Comparison of ENCODE assay signal across 9 cellular contexts in the genomic region with DNA sequence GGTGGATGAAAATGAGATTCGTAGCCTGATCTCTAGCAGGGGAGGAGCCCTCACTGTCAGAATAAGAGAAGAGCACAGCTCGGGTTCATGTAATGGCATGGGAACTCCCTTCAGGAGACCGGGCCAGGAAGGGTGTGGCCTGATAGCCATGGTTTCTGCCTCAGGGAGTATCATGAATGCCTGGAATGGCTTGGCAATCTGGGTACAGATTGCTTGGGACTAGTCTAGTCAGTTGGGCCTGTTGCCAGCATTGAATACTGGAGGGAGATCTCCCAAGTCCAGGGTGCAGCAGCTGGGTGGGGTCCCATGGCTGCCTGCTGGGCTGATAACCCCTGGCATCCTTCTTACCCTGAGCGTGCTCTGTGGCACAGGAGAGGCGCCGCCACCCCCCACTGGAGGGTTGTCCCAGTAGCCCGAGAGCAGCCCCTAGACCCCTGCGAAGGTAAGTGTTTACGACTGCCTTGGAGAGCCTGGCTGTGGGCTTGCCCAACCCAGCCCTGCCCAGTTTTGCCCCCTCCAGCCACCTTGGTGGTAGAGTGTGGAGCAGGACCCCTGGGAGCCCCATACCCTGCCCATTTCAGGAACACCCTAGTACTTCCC.
DNase-seq lines count a peak whose midpoint lies in the region; ATAC-seq, FAIRE-seq and TF ChIP-seq lines count a peak whose summit lies in the region.
"Had no signal": no experiment of that assay in that cellular context is flagged by ENCODE, and none has a peak within 500 bp of the region (broad histone marks: within the 10 kb centered on the region; RNA-seq: fewer than 3 reads in every experiment).

No MANE protein-coding gene starts in this region.

- POLR2A ChIA-PET in GM12878 (lab: Charles Lee) (no interaction called here), RWPE1 (lab: Yijun Ruan, JAX; ENCODE audit: low non-redundant PET) (no interaction called here)

- RAD21 ChIA-PET in GM12878 (lab: Charles Lee; ENCODE audit: unreplicated experiment), result interaction anchor here (1.1 to 1.5 kb wide), 3 partner anchors 52 to 726 kb away, joined by 3 to 6 read pairs (median 4); no protein-coding TSS in a partner anchor

- H3K4me2 ChIP-seq in GM12878 (ENCODE audit: control insufficient read depth, insufficient read depth), result no peak overlapping the region
- H3K4me2 ChIP-seq in GM23248 (ENCODE audit: unreplicated experiment), result no peak overlapping the region

- H3K9me3 ChIP-seq in GM12878 (replicated peaks; ENCODE audit: control insufficient read depth, insufficient read depth, low read length), result no peaks in the 10 kb centered on the region
- no peaks in the 10 kb centered on the region for H3K9me3 ChIP-seq in pancreas
- no peaks in the 10 kb centered on the region for H3K9me3 ChIP-seq in GM23248 (ENCODE audit: low read depth)
- H3K9me3 ChIP-seq: gastrocnemius medialis, Peyer's patch had no signal

- H3K27ac ChIP-seq in GM12878 (ENCODE audit: control insufficient read depth, insufficient read depth), result no peak overlapping the region
- H3K27ac ChIP-seq in pancreas, result no peak overlapping the region
- no peak overlapping the region for H3K27ac ChIP-seq in RWPE1
- no peak overlapping the region for H3K27ac ChIP-seq in GM23248
- H3K27ac ChIP-seq: gastrocnemius medialis, Peyer's patch had no signal

- 27% methylated on average over 9 of the region's 9 CpGs for WGBS in GM12878 (ENCODE audit: insufficient coverage, insufficient replicate concordance, low lambda C conversion rate, missing lambda C conversion rate)
- 78 to 80% methylated on average over 9 of the region's 9 CpGs for WGBS in pancreas, 2 donors
- WGBS in GM23248 (ENCODE audit: low coverage in 1 of 2, low lambda C conversion rate in 2 of 2, missing lambda C conversion rate in 2 of 2), 2 experiments, result 20 to 31% methylated on average over 6 to 8 of the region's 9 CpGs

- no peak for TF ChIP-seq EP300 in GM12878 (IDR thresholded peaks at IDR 0.05; ENCODE audit: borderline replicate concordance in 1 of 2, control insufficient read depth in 1 of 2, low read depth in 2 of 2, low read length in 2 of 2)

- H3K9me2 ChIP-seq in GM23248 (ENCODE audit: insufficient read depth), result no peaks in the 10 kb centered on the region

- H3K9ac ChIP-seq in GM12878 (ENCODE audit: control insufficient read depth, insufficient read depth, low read length) (no peak overlapping the region), GM23248 (no peak overlapping the region)

- no peak overlapping the region for H3K4me3 ChIP-seq in GM12878
- no peak overlapping the region for H3K4me3 ChIP-seq in pancreas
- H3K4me3 ChIP-seq in GM23248, result no peak overlapping the region
- H3K4me3 ChIP-seq: gastrocnemius medialis, Peyer's patch had no signal

- no peaks in the 10 kb centered on the region for H4K20me1 ChIP-seq in GM12878 (ENCODE audit: control insufficient read depth, insufficient read depth)
- H4K20me1 ChIP-seq in GM23248 (ENCODE audit: insufficient read depth), result no peaks in the 10 kb centered on the region

- SMC1A ChIA-PET in GM12878 (lab: Charles Lee; ENCODE audit: uncharacterized antibody, unreplicated experiment), result interaction anchor here (0.6 to 1.2 kb wide), 4 partner anchors 45 to 472 kb away, joined by 3 to 7 read pairs (median 3); no protein-coding TSS in a partner anchor

- TF ChIP-seq CTCF in GM12878 (IDR thresholded peaks at IDR 0.05 in 2 of 3, conservative IDR thresholded peaks at IDR 0.05 in 1 of 3; ENCODE audit: control insufficient read depth in 2 of 3, extremely low read depth in 1 of 3, insufficient read depth in 1 of 3, low read depth in 3 of 3, low read length in 3 of 3) (no peak), pancreas (IDR thresholded peaks at IDR 0.05) (no peak), RWPE1 (conservative IDR thresholded peaks at IDR 0.05; ENCODE audit: low read depth) (no peak)

- CTCF ChIA-PET in GM12878 (lab: Yijun Ruan, JAX) (interaction anchor here (0.6 to 3.0 kb wide), 19 partner anchors 9 to 726 kb away, joined by 3 to 26 read pairs (median 3); no protein-coding TSS in a partner anchor), RWPE1 (lab: Yijun Ruan, JAX) (interaction anchor here (0.8 to 1.1 kb wide), 2 partner anchors 25 to 821 kb away, joined by 3 to 5 read pairs; no protein-coding TSS in a partner anchor)

- H2AFZ ChIP-seq in GM12878 (ENCODE audit: control insufficient read depth, low read depth, low read length), result no peak overlapping the region
- H2AFZ ChIP-seq in GM23248, result no peak overlapping the region

- no TSS peak for BruUV-seq in GM12878 (replicated peaks; lab: Mats Ljungman, UMichigan)

- DNase-seq in GM12878 (ENCODE audit: low read depth, low spot score) (no peak), pancreas (peak in 4 of 6 donors; percentile 8 to 71 (median 19)), AG20443 (ENCODE audit: low spot score) (no peak), RWPE1 (ENCODE audit: low spot score) (no peak), GM23248 (no peak)

- ATAC-seq in GM19324 (IDR thresholded peaks at IDR 0.05; ENCODE audit: low FRiP score, unreplicated experiment), result peak; percentile 3
- peak; percentile 14 for ATAC-seq in HG02973 (IDR thresholded peaks at IDR 0.05; ENCODE audit: unreplicated experiment)
- peak; percentile 11; the same call in 1 of the 3 replicates for ATAC-seq in GM12878
- ATAC-seq in pancreas, result peak in 2 of 4 donors; percentile 16 to 27
- ATAC-seq: gastrocnemius medialis had no signal

- in situ Hi-C loops in GM12878 (cut with MboI), result no loop called here
- in situ Hi-C loops in GM23248 (cut with MboI), result no loop called here

- H3K27me3 ChIP-seq in GM12878 (replicated peaks in 1 of 2; ENCODE audit: control insufficient read depth in 2 of 2, insufficient read depth in 2 of 2, low read length in 1 of 2), result no peaks in the 10 kb centered on the region
- peaks cover 0 to 28% (median 0%) of the 10 kb centered on the region in 4 donors for H3K27me3 ChIP-seq in pancreas
- H3K27me3 ChIP-seq in GM23248 (replicated peaks; ENCODE audit: insufficient read depth), result no peaks in the 10 kb centered on the region
- H3K27me3 ChIP-seq: gastrocnemius medialis, Peyer's patch had no signal

- no peaks in the 10 kb centered on the region for H3K79me2 ChIP-seq in GM12878 (ENCODE audit: control insufficient read depth, insufficient read depth, low read length)
- H3K79me2 ChIP-seq in GM23248 (ENCODE audit: insufficient read depth), result no peaks in the 10 kb centered on the region

- intact Hi-C loops in GM12878 (cut with micrococcal nuclease; ENCODE audit: unreplicated experiment), result loop anchor here (1.0 to 10.0 kb wide), 5 partner anchors 253 to 724 kb away; a partner anchor contains a TSS
- intact Hi-C loops in pancreas (cut with DNase I), result no loop called here

- H3K36me3 ChIP-seq in GM12878 (ENCODE audit: control insufficient read depth in 2 of 2, insufficient read depth in 2 of 2, low read length in 1 of 2), result no peaks in the 10 kb centered on the region
- no peaks in the 10 kb centered on the region for H3K36me3 ChIP-seq in pancreas
- no peaks in the 10 kb centered on the region for H3K36me3 ChIP-seq in GM23248 (ENCODE audit: low read depth)
- H3K36me3 ChIP-seq: gastrocnemius medialis, Peyer's patch had no signal

- FAIRE-seq in GM12878 (lab: Jason Lieb, UNC) (no peak), pancreas (lab: Jason Lieb, UNC) (no peak)

- no peak for TF ChIP-seq RAD21 in GM12878 (IDR thresholded peaks at IDR 0.05; ENCODE audit: insufficient read depth, low read depth, low read length)

- H3F3A ChIP-seq in GM23248 (ENCODE audit: insufficient read depth), result no peaks in the 10 kb centered on the region

- H3K4me1 ChIP-seq in GM12878 (ENCODE audit: control insufficient read depth, insufficient read depth, low read length) (no peaks in the 10 kb centered on the region), pancreas (no peaks in the 10 kb centered on the region), GM23248 (ENCODE audit: insufficient read depth) (no peaks in the 10 kb centered on the region)
- H3K4me1 ChIP-seq: gastrocnemius medialis, Peyer's patch had no signal

- no peak for TF ChIP-seq POLR2A in GM12878 (IDR thresholded peaks at IDR 0.05; ENCODE audit: low read depth, low read length)

TF ChIP-seq in GM12878, 131 proteins besides CTCF, POLR2A, EP300 and RAD21:
- TF ChIP-seq CBX3 (IDR thresholded peaks at IDR 0.05; ENCODE audit: borderline replicate concordance, low read depth), result no peak
- TF ChIP-seq SMARCA5 (IDR thresholded peaks at IDR 0.05), result no peak
- TF ChIP-seq SMC3 (IDR thresholded peaks at IDR 0.05; ENCODE audit: borderline replicate concordance, low read length), result no peak
- TF ChIP-seq CREM (IDR thresholded peaks at IDR 0.05; ENCODE audit: low read depth), result no peak
- no peak for TF ChIP-seq SRF (IDR thresholded peaks at IDR 0.05; ENCODE audit: low read depth in 2 of 2, low read length in 2 of 2)

Comparison
In these comparisons a context has a peak if more than half of its experiments do, and no peak if none do; other contexts are left out.
1. DNase-seq: peak in pancreas (4 of 6); none in GM12878 (single experiment), AG20443 (single experiment), RWPE1 (single experiment) and GM23248 (single experiment).